In the genomic region with DNA sequence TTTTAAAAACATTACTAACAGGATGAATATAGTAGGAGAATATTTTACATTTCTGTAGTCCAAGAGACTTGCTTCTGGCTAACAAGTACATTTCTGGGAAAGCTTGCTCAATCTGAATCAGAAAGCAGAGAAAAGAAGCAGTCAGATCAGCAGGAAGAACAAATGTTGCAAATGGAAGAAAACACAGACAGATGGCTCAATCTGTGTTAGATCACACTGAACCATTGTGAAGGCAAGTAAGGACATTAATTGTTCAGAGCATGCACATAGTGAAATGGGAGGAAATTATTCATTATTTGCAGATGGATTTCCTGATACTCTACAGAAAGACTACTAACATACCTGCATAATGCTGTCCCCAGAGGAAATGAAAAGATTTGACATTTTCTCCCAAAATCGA, we compare ENCODE assay signal across 15 cellular contexts.
DNase-seq lines count a peak whose midpoint lies in the region; ATAC-seq and TF ChIP-seq lines count a peak whose summit lies in the region.
"Had no signal": no experiment of that assay in that cellular context is flagged by ENCODE, and none has a peak within 500 bp of the region (broad histone marks: within the 10 kb centered on the region; RNA-seq: fewer than 3 reads in every experiment).

No MANE protein-coding gene starts in this region.

- WGBS in sigmoid colon, 2 donors = 75% methylated on average over 1 of the region's 1 CpG

- intact Hi-C loops in sigmoid colon (cut with DNase I) = no loop called here

- ATAC-seq in RWPE2 (ENCODE audit: low read depth) (peak; percentile 55), GM18873 (IDR thresholded peaks at IDR 0.05; ENCODE audit: low FRiP score, unreplicated experiment) (no peak), GM18861 (IDR thresholded peaks at IDR 0.05; ENCODE audit: unreplicated experiment) (no peak)
- ATAC-seq: activated CD4-positive, alpha-beta T cell treated with anti-CD3 and anti-CD28 coated beads for 36 hours; activated T-cell treated with anti-CD3 and anti-CD28 coated beads, Interleukin-2, amount 50 U/mL, for 72 hours had no signal

- H3K36me3 ChIP-seq in RWPE2 (ENCODE audit: low read depth) (no peaks in the 10 kb centered on the region), sigmoid colon (no peaks in the 10 kb centered on the region)
- H3K36me3 ChIP-seq: prostate gland had no signal

- TF ChIP-seq EP300 in sigmoid colon (IDR thresholded peaks at IDR 0.05) = no peak

- H3K27ac ChIP-seq in RWPE2 (ENCODE audit: poor library complexity, severe bottlenecking) (no peak overlapping the region), sigmoid colon (peak overlapping the region in 3 of 4 donors; percentile 19 to 52 (median 24))
- H3K27ac ChIP-seq: prostate gland had no signal

- no peaks in the 10 kb centered on the region for H3K27me3 ChIP-seq in RWPE2 (ENCODE audit: insufficient read depth, poor library complexity, severe bottlenecking)
- no peaks in the 10 kb centered on the region for H3K27me3 ChIP-seq in sigmoid colon

- H3K9me3 ChIP-seq in RWPE2 (ENCODE audit: severe bottlenecking) (no peaks in the 10 kb centered on the region), sigmoid colon (no peaks in the 10 kb centered on the region)
- H3K9me3 ChIP-seq: prostate gland had no signal

- H3K4me1 ChIP-seq in RWPE2 (ENCODE audit: insufficient read depth, poor library complexity, severe bottlenecking) (no peaks in the 10 kb centered on the region), sigmoid colon (no peaks in the 10 kb centered on the region)
- H3K4me1 ChIP-seq: prostate gland had no signal

- DNase-seq in GM03348 (ENCODE audit: low spot score) (peak; percentile 36), RWPE2 (ENCODE audit: low spot score) (no peak), fibroblast of pulmonary artery (ENCODE audit: low read depth) (peak; percentile 65), sigmoid colon (no peak), NCI-H2196 treated with DMSO at 0.1 percent for 48 hours (lab: John Stamatoyannopoulos, UW; ENCODE audit: unreplicated experiment) (no peak)
- no peak for DNase-seq in activated CD4-positive, alpha-beta T cell treated with anti-CD3 and anti-CD28 coated beads for 1 hour
- DNase-seq: activated CD4-positive, alpha-beta T cell treated with anti-CD3 and anti-CD28 coated beads for 36 hours; activated T-cell treated with anti-CD3 and anti-CD28 coated beads, Interleukin-2, amount 50 U/mL, for 72 hours; CD4-positive, alpha-beta T cell; IMR-90; NCI-H1417 treated with DMSO at 0.1 percent for 48 hours; T-helper 1 cell had no signal

- TF ChIP-seq POLR2A in sigmoid colon (IDR thresholded peaks at IDR 0.05) = no peak

- H3K4me3 ChIP-seq in RWPE2 (ENCODE audit: severe bottlenecking) (no peak overlapping the region), fibroblast of pulmonary artery (replicated peaks; ENCODE audit: low read depth, low read length) (no peak overlapping the region), sigmoid colon (no peak overlapping the region)
- H3K4me3 ChIP-seq: prostate gland had no signal

- TF ChIP-seq CTCF in RWPE2 (IDR thresholded peaks at IDR 0.05; ENCODE audit: poor library complexity, severe bottlenecking) = no peak
- TF ChIP-seq CTCF in fibroblast of pulmonary artery (IDR thresholded peaks at IDR 0.05; ENCODE audit: low read length, missing control alignments) = no peak
- no peak for TF ChIP-seq CTCF in sigmoid colon (IDR thresholded peaks at IDR 0.05)

Comparison
In these comparisons a context has a peak if more than half of its experiments do, and no peak if none do; other contexts are left out.
1. DNase-seq: peak in GM03348 (single experiment) and fibroblast of pulmonary artery (single experiment); none in RWPE2 (single experiment), sigmoid colon (single experiment), NCI-H2196 treated with DMSO at 0.1 percent for 48 hours (single experiment) and activated CD4-positive, alpha-beta T cell treated with anti-CD3 and anti-CD28 coated beads for 1 hour (single experiment).